29 cellular contexts compared by ENCODE assay signal in genomic region chr11:109088061-109088460, GRCh38.
"Had no signal": no experiment of that assay in that cellular context is flagged by ENCODE, and none has a peak within 500 bp of the region (broad histone marks: within the 10 kb centered on the region; RNA-seq: fewer than 3 reads in every experiment).

No MANE protein-coding gene starts in this region.

- H3K27me3 Mint-ChIP-seq: activated CD4-positive, alpha-beta memory T cell treated with anti-CD3 and anti-CD28 coated beads for 36 hours; activated naive CD4-positive, alpha-beta T cell treated with anti-CD3 and anti-CD28 coated beads, Interleukin-2, amount 10 ng/mL, durations not matched to agents 7 days and 5 days; brain; stimulated activated memory B cell treated with anti-CD40 and anti-IgM and Interleukin-4, amounts not matched to agents 10 μg/mL and 1 μg/mL and 100 μg/mL, for 72 hours; stimulated activated naive CD8-positive, alpha-beta T cell treated with anti-CD3 and anti-CD28 coated beads, Interleukin-15, amount 100 ng/mL, for 72 hours had no signal

- H3K36me3 Mint-ChIP-seq: activated CD4-positive, alpha-beta memory T cell treated with anti-CD3 and anti-CD28 coated beads for 36 hours; activated naive CD4-positive, alpha-beta T cell treated with anti-CD3 and anti-CD28 coated beads, Interleukin-2, amount 10 ng/mL, durations not matched to agents 7 days and 5 days; activated naive CD8-positive, alpha-beta T cell treated with anti-CD3 and anti-CD28 coated beads, Interleukin-2, amount 10 ng/mL, durations not matched to agents 7 days and 5 days; brain; mesothelial cell of epicardium; naive B cell; stimulated activated memory B cell treated with anti-CD40 and anti-IgM and Interleukin-4, amounts not matched to agents 10 μg/mL and 1 μg/mL and 100 μg/mL, for 72 hours had no signal

- H3K4me3 ChIP-seq: ascending aorta, cardiac muscle cell, coronary artery, dorsolateral prefrontal cortex, skin epidermis, upper lobe of left lung, vagina had no signal

- H3K27ac ChIP-seq: ascending aorta, cardiac muscle cell, coronary artery, dorsolateral prefrontal cortex, neutrophil, skin epidermis, upper lobe of left lung, vagina, VCaP had no signal

- DNase-seq: activated CD4-positive, alpha-beta memory T cell treated with anti-CD3 and anti-CD28 coated beads for 36 hours; activated CD4-positive, alpha-beta T cell treated with anti-CD3 and anti-CD28 coated beads for 4 hours; activated CD8-positive, alpha-beta memory T cell treated with anti-CD3 and anti-CD28 coated beads, Interleukin-2, amount 50 U/mL, for 4 hours; activated gamma-delta T cell; activated naive CD4-positive, alpha-beta T cell treated with anti-CD3 and anti-CD28 coated beads, Interleukin-2, amount 10 ng/mL, durations not matched to agents 7 days and 5 days; activated naive CD8-positive, alpha-beta T cell treated with anti-CD3 and anti-CD28 coated beads, Interleukin-2, amount 10 ng/mL, durations not matched to agents 7 days and 5 days; activated T-cell treated with anti-CD3 and anti-CD28 coated beads, Interleukin-2, amount 50 U/mL, for 1 hour; dorsolateral prefrontal cortex; effector memory CD4-positive, alpha-beta T cell; islet precursor cell; left colon; mammary epithelial cell; naive B cell; nephron progenitor cell; stimulated activated CD4-positive, alpha-beta T cell treated with anti-CD3 and anti-CD28 coated beads, Interleukin-4, amount 100 ng/mL, for 4 hours; stimulated activated CD8-positive, alpha-beta memory T cell treated with anti-CD3 and anti-CD28 coated beads, Interleukin-4, amount 100 ng/mL, for 48 hours; stimulated activated naive CD8-positive, alpha-beta T cell treated with anti-CD3 and anti-CD28 coated beads, Interleukin-15, amount 100 ng/mL, for 72 hours; substantia nigra; upper lobe of left lung had no signal

- H3K36me3 ChIP-seq: ascending aorta, cardiac muscle cell, neutrophil, upper lobe of left lung, vagina had no signal

- H3K9me3 Mint-ChIP-seq: activated naive CD8-positive, alpha-beta T cell treated with anti-CD3 and anti-CD28 coated beads, Interleukin-2, amount 10 ng/mL, durations not matched to agents 7 days and 5 days; stimulated activated memory B cell treated with anti-CD40 and anti-IgM and Interleukin-4, amounts not matched to agents 10 μg/mL and 1 μg/mL and 100 μg/mL, for 72 hours; stimulated activated naive CD8-positive, alpha-beta T cell treated with anti-CD3 and anti-CD28 coated beads, Interleukin-15, amount 100 ng/mL, for 72 hours had no signal

- H3K27me3 ChIP-seq: ascending aorta, cardiac muscle cell, dorsolateral prefrontal cortex, neutrophil, upper lobe of left lung, vagina had no signal

- H3K4me1 Mint-ChIP-seq: activated naive CD4-positive, alpha-beta T cell treated with anti-CD3 and anti-CD28 coated beads, Interleukin-2, amount 10 ng/mL, durations not matched to agents 7 days and 5 days; activated naive CD8-positive, alpha-beta T cell treated with anti-CD3 and anti-CD28 coated beads, Interleukin-2, amount 10 ng/mL, durations not matched to agents 7 days and 5 days; mesothelial cell of epicardium; naive B cell; nephron progenitor cell; stimulated activated memory B cell treated with anti-CD40 and anti-IgM and Interleukin-4, amounts not matched to agents 10 μg/mL and 1 μg/mL and 100 μg/mL, for 72 hours; stimulated activated naive CD8-positive, alpha-beta T cell treated with anti-CD3 and anti-CD28 coated beads, Interleukin-15, amount 100 ng/mL, for 72 hours had no signal

- H3K4me1 ChIP-seq: upper lobe of left lung, vagina had no signal

- H3K9me3 ChIP-seq: neutrophil, upper lobe of left lung, vagina had no signal

- H3K27ac Mint-ChIP-seq: activated CD4-positive, alpha-beta memory T cell treated with anti-CD3 and anti-CD28 coated beads for 36 hours; activated naive CD4-positive, alpha-beta T cell treated with anti-CD3 and anti-CD28 coated beads, Interleukin-2, amount 10 ng/mL, durations not matched to agents 7 days and 5 days; activated naive CD8-positive, alpha-beta T cell treated with anti-CD3 and anti-CD28 coated beads, Interleukin-2, amount 10 ng/mL, durations not matched to agents 7 days and 5 days; brain; mesothelial cell of epicardium; nephron progenitor cell; stimulated activated memory B cell treated with anti-CD40 and anti-IgM and Interleukin-4, amounts not matched to agents 10 μg/mL and 1 μg/mL and 100 μg/mL, for 72 hours; stimulated activated naive CD8-positive, alpha-beta T cell treated with anti-CD3 and anti-CD28 coated beads, Interleukin-15, amount 100 ng/mL, for 72 hours had no signal

- H3K4me3 Mint-ChIP-seq: activated CD4-positive, alpha-beta memory T cell treated with anti-CD3 and anti-CD28 coated beads for 36 hours; activated naive CD4-positive, alpha-beta T cell treated with anti-CD3 and anti-CD28 coated beads, Interleukin-2, amount 10 ng/mL, durations not matched to agents 7 days and 5 days; activated naive CD8-positive, alpha-beta T cell treated with anti-CD3 and anti-CD28 coated beads, Interleukin-2, amount 10 ng/mL, durations not matched to agents 7 days and 5 days; brain; mesothelial cell of epicardium; naive B cell; nephron progenitor cell; stimulated activated memory B cell treated with anti-CD40 and anti-IgM and Interleukin-4, amounts not matched to agents 10 μg/mL and 1 μg/mL and 100 μg/mL, for 72 hours; stimulated activated naive CD8-positive, alpha-beta T cell treated with anti-CD3 and anti-CD28 coated beads, Interleukin-15, amount 100 ng/mL, for 72 hours had no signal
